In genomic region chr11:64331569-64332371, GRCh38 we compare ENCODE assay signal across 1 cellular context.
A peak's percentile ranks its signal among the peaks of the same experiment; 100 is the strongest.
TF ChIP-seq lines count a peak whose summit lies in the region.

No MANE protein-coding gene starts in this region.

TF ChIP-seq in HepG2, 621 proteins besides CTCF, POLR2A, EP300 and RAD21 (continued from another document):
- TF ChIP-seq ZFAT (CRISPR knock-in tag; conservative IDR thresholded peaks at IDR 0.05) = no peak
- peak; percentile 90 for TF ChIP-seq MNT (IDR thresholded peaks at IDR 0.05)
- TF ChIP-seq, protein P1, sequence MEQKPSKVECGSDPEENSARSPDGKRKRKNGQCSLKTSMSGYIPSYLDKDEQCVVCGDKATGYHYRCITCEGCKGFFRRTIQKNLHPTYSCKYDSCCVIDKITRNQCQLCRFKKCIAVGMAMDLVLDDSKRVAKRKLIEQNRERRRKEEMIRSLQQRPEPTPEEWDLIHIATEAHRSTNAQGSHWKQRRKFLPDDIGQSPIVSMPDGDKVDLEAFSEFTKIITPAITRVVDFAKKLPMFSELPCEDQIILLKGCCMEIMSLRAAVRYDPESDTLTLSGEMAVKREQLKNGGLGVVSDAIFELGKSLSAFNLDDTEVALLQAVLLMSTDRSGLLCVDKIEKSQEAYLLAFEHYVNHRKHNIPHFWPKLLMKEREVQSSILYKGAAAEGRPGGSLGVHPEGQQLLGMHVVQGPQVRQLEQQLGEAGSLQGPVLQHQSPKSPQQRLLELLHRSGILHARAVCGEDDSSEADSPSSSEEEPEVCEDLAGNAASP (CRISPR knock-in tag; IDR thresholded peaks at IDR 0.05; ENCODE audit: borderline replicate concordance) = 0 out of 2 replicates have a peak, but pooled peaks have one; percentile 33
- TF ChIP-seq, protein P2, sequence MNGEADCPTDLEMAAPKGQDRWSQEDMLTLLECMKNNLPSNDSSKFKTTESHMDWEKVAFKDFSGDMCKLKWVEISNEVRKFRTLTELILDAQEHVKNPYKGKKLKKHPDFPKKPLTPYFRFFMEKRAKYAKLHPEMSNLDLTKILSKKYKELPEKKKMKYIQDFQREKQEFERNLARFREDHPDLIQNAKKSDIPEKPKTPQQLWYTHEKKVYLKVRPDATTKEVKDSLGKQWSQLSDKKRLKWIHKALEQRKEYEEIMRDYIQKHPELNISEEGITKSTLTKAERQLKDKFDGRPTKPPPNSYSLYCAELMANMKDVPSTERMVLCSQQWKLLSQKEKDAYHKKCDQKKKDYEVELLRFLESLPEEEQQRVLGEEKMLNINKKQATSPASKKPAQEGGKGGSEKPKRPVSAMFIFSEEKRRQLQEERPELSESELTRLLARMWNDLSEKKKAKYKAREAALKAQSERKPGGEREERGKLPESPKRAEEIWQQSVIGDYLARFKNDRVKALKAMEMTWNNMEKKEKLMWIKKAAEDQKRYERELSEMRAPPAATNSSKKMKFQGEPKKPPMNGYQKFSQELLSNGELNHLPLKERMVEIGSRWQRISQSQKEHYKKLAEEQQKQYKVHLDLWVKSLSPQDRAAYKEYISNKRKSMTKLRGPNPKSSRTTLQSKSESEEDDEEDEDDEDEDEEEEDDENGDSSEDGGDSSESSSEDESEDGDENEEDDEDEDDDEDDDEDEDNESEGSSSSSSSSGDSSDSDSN (CRISPR knock-in tag; IDR thresholded peaks at IDR 0.05) = peak; percentile 54
- TF ChIP-seq, protein P3, sequence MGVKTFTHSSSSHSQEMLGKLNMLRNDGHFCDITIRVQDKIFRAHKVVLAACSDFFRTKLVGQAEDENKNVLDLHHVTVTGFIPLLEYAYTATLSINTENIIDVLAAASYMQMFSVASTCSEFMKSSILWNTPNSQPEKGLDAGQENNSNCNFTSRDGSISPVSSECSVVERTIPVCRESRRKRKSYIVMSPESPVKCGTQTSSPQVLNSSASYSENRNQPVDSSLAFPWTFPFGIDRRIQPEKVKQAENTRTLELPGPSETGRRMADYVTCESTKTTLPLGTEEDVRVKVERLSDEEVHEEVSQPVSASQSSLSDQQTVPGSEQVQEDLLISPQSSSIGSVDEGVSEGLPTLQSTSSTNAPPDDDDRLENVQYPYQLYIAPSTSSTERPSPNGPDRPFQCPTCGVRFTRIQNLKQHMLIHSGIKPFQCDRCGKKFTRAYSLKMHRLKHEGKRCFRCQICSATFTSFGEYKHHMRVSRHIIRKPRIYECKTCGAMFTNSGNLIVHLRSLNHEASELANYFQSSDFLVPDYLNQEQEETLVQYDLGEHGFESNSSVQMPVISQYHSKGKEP (CRISPR knock-in tag; IDR thresholded peaks at IDR 0.05) = 0 out of 2 replicates have a peak, but pooled peaks have one; percentile 11
- 0 out of 2 replicates have a peak, but pooled peaks have one; percentile 21 for TF ChIP-seq KAT8 (CRISPR knock-in tag; IDR thresholded peaks at IDR 0.05)
- no peak for TF ChIP-seq NR2F6 (IDR thresholded peaks at IDR 0.05)
- TF ChIP-seq NR2F6 (CRISPR knock-in tag; IDR thresholded peaks at IDR 0.05) = peak; percentile 18; the same call in 1 of the 2 replicates
- no peak for TF ChIP-seq ZNF883 (CRISPR knock-in tag; IDR thresholded peaks at IDR 0.05; ENCODE audit: not compliant biosample characterization)
- TF ChIP-seq ZNF251 (CRISPR knock-in tag; IDR thresholded peaks at IDR 0.05) = no peak
- peak; percentile 47; the same call in 1 of the 2 replicates for TF ChIP-seq ZNF768 (CRISPR knock-in tag; IDR thresholded peaks at IDR 0.05)
- peak; percentile 58; the same call in 1 of the 2 replicates for TF ChIP-seq MXD3 (CRISPR knock-in tag; IDR thresholded peaks at IDR 0.05)
- TF ChIP-seq, protein P4, sequence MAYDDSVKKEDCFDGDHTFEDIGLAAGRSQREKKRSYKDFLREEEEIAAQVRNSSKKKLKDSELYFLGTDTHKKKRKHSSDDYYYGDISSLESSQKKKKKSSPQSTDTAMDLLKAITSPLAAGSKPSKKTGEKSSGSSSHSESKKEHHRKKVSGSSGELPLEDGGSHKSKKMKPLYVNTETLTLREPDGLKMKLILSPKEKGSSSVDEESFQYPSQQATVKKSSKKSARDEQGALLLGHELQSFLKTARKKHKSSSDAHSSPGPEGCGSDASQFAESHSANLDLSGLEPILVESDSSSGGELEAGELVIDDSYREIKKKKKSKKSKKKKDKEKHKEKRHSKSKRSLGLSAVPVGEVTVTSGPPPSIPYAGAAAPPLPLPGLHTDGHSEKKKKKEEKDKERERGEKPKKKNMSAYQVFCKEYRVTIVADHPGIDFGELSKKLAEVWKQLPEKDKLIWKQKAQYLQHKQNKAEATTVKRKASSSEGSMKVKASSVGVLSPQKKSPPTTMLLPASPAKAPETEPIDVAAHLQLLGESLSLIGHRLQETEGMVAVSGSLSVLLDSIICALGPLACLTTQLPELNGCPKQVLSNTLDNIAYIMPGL (CRISPR knock-in tag; IDR thresholded peaks at IDR 0.05; ENCODE audit: borderline replicate concordance in 1 of 2, low read depth in 1 of 2) = peak in 1 of 2 experiments; percentile 75; a peak in 1 of 4 replicates
- peak; percentile 37; the same call in 1 of the 2 replicates for TF ChIP-seq ZNF501 (CRISPR knock-in tag; IDR thresholded peaks at IDR 0.05)
- TF ChIP-seq ZNF124 (CRISPR knock-in tag; IDR thresholded peaks at IDR 0.05) = no peak
- TF ChIP-seq ZNF790 (CRISPR knock-in tag; IDR thresholded peaks at IDR 0.05; ENCODE audit: borderline replicate concordance) = no peak
- TF ChIP-seq, protein P5, sequence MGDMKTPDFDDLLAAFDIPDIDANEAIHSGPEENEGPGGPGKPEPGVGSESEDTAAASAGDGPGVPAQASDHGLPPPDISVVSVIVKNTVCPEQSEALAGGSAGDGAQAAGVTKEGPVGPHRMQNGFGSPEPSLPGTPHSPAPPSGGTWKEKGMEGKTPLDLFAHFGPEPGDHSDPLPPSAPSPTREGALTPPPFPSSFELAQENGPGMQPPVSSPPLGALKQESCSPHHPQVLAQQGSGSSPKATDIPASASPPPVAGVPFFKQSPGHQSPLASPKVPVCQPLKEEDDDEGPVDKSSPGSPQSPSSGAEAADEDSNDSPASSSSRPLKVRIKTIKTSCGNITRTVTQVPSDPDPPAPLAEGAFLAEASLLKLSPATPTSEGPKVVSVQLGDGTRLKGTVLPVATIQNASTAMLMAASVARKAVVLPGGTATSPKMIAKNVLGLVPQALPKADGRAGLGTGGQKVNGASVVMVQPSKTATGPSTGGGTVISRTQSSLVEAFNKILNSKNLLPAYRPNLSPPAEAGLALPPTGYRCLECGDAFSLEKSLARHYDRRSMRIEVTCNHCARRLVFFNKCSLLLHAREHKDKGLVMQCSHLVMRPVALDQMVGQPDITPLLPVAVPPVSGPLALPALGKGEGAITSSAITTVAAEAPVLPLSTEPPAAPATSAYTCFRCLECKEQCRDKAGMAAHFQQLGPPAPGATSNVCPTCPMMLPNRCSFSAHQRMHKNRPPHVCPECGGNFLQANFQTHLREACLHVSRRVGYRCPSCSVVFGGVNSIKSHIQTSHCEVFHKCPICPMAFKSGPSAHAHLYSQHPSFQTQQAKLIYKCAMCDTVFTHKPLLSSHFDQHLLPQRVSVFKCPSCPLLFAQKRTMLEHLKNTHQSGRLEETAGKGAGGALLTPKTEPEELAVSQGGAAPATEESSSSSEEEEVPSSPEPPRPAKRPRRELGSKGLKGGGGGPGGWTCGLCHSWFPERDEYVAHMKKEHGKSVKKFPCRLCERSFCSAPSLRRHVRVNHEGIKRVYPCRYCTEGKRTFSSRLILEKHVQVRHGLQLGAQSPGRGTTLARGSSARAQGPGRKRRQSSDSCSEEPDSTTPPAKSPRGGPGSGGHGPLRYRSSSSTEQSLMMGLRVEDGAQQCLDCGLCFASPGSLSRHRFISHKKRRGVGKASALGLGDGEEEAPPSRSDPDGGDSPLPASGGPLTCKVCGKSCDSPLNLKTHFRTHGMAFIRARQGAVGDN (CRISPR knock-in tag; IDR thresholded peaks at IDR 0.05) = peak; percentile 56
- TF ChIP-seq ZNF577 (CRISPR knock-in tag; IDR thresholded peaks at IDR 0.05; ENCODE audit: borderline replicate concordance, low read depth) = no peak
- TF ChIP-seq ELF3 (CRISPR knock-in tag; IDR thresholded peaks at IDR 0.05) = 0 out of 2 replicates have a peak, but pooled peaks have one; percentile 44
- peak; percentile 33; the same call in 1 of the 2 replicates for TF ChIP-seq GATAD1 (CRISPR knock-in tag; IDR thresholded peaks at IDR 0.05)
- peak; percentile 51; the same call in 1 of the 2 replicates for TF ChIP-seq ZMYM3 (CRISPR knock-in tag; IDR thresholded peaks at IDR 0.05)
- TF ChIP-seq ZNF350 (CRISPR knock-in tag; IDR thresholded peaks at IDR 0.05; ENCODE audit: borderline replicate concordance, low read depth) = no peak; the same call in 1 of the 2 replicates
- TF ChIP-seq ZNF713 (CRISPR knock-in tag; IDR thresholded peaks at IDR 0.05) = 0 out of 2 replicates have a peak, but pooled peaks have one; percentile 47
- no peak for TF ChIP-seq ZNF546 (CRISPR knock-in tag; conservative IDR thresholded peaks at IDR 0.05)
- no peak for TF ChIP-seq FLYWCH1 (CRISPR knock-in tag; IDR thresholded peaks at IDR 0.05)
- no peak for TF ChIP-seq NCOA5 (CRISPR knock-in tag; IDR thresholded peaks at IDR 0.05)
- no peak for TF ChIP-seq ZNF460 (CRISPR knock-in tag; IDR thresholded peaks at IDR 0.05; ENCODE audit: borderline replicate concordance)
- no peak for TF ChIP-seq CREM (IDR thresholded peaks at IDR 0.05)
- TF ChIP-seq CREM (CRISPR knock-in tag; IDR thresholded peaks at IDR 0.05) = no peak
- TF ChIP-seq, protein P6, sequence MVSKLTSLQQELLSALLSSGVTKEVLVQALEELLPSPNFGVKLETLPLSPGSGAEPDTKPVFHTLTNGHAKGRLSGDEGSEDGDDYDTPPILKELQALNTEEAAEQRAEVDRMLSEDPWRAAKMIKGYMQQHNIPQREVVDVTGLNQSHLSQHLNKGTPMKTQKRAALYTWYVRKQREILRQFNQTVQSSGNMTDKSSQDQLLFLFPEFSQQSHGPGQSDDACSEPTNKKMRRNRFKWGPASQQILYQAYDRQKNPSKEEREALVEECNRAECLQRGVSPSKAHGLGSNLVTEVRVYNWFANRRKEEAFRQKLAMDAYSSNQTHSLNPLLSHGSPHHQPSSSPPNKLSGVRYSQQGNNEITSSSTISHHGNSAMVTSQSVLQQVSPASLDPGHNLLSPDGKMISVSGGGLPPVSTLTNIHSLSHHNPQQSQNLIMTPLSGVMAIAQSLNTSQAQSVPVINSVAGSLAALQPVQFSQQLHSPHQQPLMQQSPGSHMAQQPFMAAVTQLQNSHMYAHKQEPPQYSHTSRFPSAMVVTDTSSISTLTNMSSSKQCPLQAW (CRISPR knock-in tag; IDR thresholded peaks at IDR 0.05) = peak; percentile 50; the same call in 1 of the 2 replicates
- no peak for TF ChIP-seq MAZ (IDR thresholded peaks at IDR 0.05; ENCODE audit: borderline replicate concordance, low read depth, low read length)
- TF ChIP-seq MAZ (CRISPR knock-in tag; IDR thresholded peaks at IDR 0.05; ENCODE audit: low read depth) = 0 out of 2 replicates have a peak, but pooled peaks have one; percentile 39
- TF ChIP-seq, protein P7, sequence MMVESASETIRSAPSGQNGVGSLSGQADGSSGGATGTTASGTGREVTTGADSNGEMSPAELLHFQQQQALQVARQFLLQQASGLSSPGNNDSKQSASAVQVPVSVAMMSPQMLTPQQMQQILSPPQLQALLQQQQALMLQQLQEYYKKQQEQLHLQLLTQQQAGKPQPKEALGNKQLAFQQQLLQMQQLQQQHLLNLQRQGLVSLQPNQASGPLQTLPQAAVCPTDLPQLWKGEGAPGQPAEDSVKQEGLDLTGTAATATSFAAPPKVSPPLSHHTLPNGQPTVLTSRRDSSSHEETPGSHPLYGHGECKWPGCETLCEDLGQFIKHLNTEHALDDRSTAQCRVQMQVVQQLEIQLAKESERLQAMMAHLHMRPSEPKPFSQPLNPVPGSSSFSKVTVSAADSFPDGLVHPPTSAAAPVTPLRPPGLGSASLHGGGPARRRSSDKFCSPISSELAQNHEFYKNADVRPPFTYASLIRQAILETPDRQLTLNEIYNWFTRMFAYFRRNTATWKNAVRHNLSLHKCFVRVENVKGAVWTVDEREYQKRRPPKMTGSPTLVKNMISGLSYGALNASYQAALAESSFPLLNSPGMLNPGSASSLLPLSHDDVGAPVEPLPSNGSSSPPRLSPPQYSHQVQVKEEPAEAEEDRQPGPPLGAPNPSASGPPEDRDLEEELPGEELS (CRISPR knock-in tag; IDR thresholded peaks at IDR 0.05) = no peak
- 0 out of 2 replicates have a peak, but pooled peaks have one; percentile 47 for TF ChIP-seq IKZF1 (IDR thresholded peaks at IDR 0.05)
- TF ChIP-seq TP53 (CRISPR knock-in tag; conservative IDR thresholded peaks at IDR 0.05) = no peak
- peak; percentile 47; the same call in 1 of the 2 replicates for TF ChIP-seq MXD4 (CRISPR knock-in tag; IDR thresholded peaks at IDR 0.05)
- TF ChIP-seq THAP11 (CRISPR knock-in tag; IDR thresholded peaks at IDR 0.05) = peak; percentile 39; the same call in 1 of the 2 replicates
- TF ChIP-seq, protein P8, sequence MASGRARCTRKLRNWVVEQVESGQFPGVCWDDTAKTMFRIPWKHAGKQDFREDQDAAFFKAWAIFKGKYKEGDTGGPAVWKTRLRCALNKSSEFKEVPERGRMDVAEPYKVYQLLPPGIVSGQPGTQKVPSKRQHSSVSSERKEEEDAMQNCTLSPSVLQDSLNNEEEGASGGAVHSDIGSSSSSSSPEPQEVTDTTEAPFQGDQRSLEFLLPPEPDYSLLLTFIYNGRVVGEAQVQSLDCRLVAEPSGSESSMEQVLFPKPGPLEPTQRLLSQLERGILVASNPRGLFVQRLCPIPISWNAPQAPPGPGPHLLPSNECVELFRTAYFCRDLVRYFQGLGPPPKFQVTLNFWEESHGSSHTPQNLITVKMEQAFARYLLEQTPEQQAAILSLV (CRISPR knock-in tag; IDR thresholded peaks at IDR 0.05; ENCODE audit: borderline replicate concordance) = 0 out of 2 replicates have a peak, but pooled peaks have one; percentile 21
- no peak for TF ChIP-seq SP4 (CRISPR knock-in tag; IDR thresholded peaks at IDR 0.05)
- TF ChIP-seq ERF (CRISPR knock-in tag; IDR thresholded peaks at IDR 0.05) = peak; percentile 58; the same call in 1 of the 2 replicates
- TF ChIP-seq ZNF839 (CRISPR knock-in tag; IDR thresholded peaks at IDR 0.05; ENCODE audit: borderline replicate concordance) = 0 out of 2 replicates have a peak, but pooled peaks have one; percentile 48
- TF ChIP-seq KLF6 (CRISPR knock-in tag; IDR thresholded peaks at IDR 0.05) = no peak
- TF ChIP-seq SOX6 (IDR thresholded peaks at IDR 0.05) = no peak
- TF ChIP-seq SOX6 (CRISPR knock-in tag; IDR thresholded peaks at IDR 0.05) = 0 out of 2 replicates have a peak, but pooled peaks have one; percentile 4
